In genomic region chrX:53435997-53436396, GRCh38 we compare ENCODE assay signal across 8 cellular contexts. TPM values are rescaled to one million over a fixed set of nuclear protein-coding genes. Genes with fewer than 3 reads are reported as not detected.
DNase-seq lines count a peak whose midpoint lies in the region; ATAC-seq and FAIRE-seq lines count a peak whose summit lies in the region.

No MANE protein-coding gene starts in this region.

- FAIRE-seq in colon (lab: Jason Lieb, UNC): peak; percentile 85

- POLR2A ChIA-PET in activated CD4-positive, alpha-beta T cell treated with anti-CD3 and anti-CD28 coated beads for 36 hours (lab: Charles Lee): interaction anchor here (1.3 kb wide), 1 partner anchor 250 kb away, joined by 3 read pairs; the partner anchor contains the start of gene HUWE1

- peaks cover 35% of the 10 kb centered on the region for H3K4me1 Mint-ChIP-seq in activated CD4-positive, alpha-beta T cell treated with anti-CD3 and anti-CD28 coated beads for 36 hours
- peaks cover 10% of the 10 kb centered on the region for H3K4me1 Mint-ChIP-seq in memory B cell
- peaks cover 53% of the 10 kb centered on the region for H3K4me1 Mint-ChIP-seq in stimulated activated naive CD8-positive, alpha-beta T cell treated with anti-CD3 and anti-CD28 coated beads, Interleukin-15, amount 100 ng/mL, for 72 hours

- CTCF ChIA-PET in activated CD4-positive, alpha-beta T cell treated with anti-CD3 and anti-CD28 coated beads for 36 hours (lab: Charles Lee): interaction anchor here (0.8 to 2.4 kb wide), 9 partner anchors 10 to 248 kb away, joined by 3 to 14 read pairs (median 3); partner anchors contain the start of genes RIBC1 and SMC1A

- peaks cover 5% of the 10 kb centered on the region for H3K27me3 Mint-ChIP-seq in activated CD4-positive, alpha-beta T cell treated with anti-CD3 and anti-CD28 coated beads for 36 hours
- H3K27me3 Mint-ChIP-seq in memory B cell: peaks cover 2% of the 10 kb centered on the region
- H3K27me3 Mint-ChIP-seq in stimulated activated naive CD8-positive, alpha-beta T cell treated with anti-CD3 and anti-CD28 coated beads, Interleukin-15, amount 100 ng/mL, for 72 hours: peaks cover 8% of the 10 kb centered on the region

- no peaks in the 10 kb centered on the region for H3K9me3 Mint-ChIP-seq in activated CD4-positive, alpha-beta T cell treated with anti-CD3 and anti-CD28 coated beads for 36 hours (ENCODE audit: low read depth)
- no peaks in the 10 kb centered on the region for H3K9me3 Mint-ChIP-seq in memory B cell
- no peaks in the 10 kb centered on the region for H3K9me3 Mint-ChIP-seq in stimulated activated naive CD8-positive, alpha-beta T cell treated with anti-CD3 and anti-CD28 coated beads, Interleukin-15, amount 100 ng/mL, for 72 hours

- ATAC-seq in GM18868 (IDR thresholded peaks at IDR 0.05; ENCODE audit: unreplicated experiment): peak; percentile 67
- ATAC-seq in HG03196 (IDR thresholded peaks at IDR 0.05; ENCODE audit: unreplicated experiment): peak; percentile 55
- peak; percentile 66 for ATAC-seq in activated CD4-positive, alpha-beta T cell treated with anti-CD3 and anti-CD28 coated beads for 36 hours
- peak; percentile 65 for ATAC-seq in memory B cell (ENCODE audit: low read depth)
- peak; percentile 79 for ATAC-seq in stimulated activated naive CD8-positive, alpha-beta T cell treated with anti-CD3 and anti-CD28 coated beads, Interleukin-15, amount 100 ng/mL, for 72 hours

- H3K4me3 Mint-ChIP-seq in activated CD4-positive, alpha-beta T cell treated with anti-CD3 and anti-CD28 coated beads for 36 hours: no peak overlapping the region
- H3K4me3 Mint-ChIP-seq in memory B cell: no peak overlapping the region
- peak overlapping the region in 1 of 2 donors; percentile 26 for H3K4me3 Mint-ChIP-seq in stimulated activated naive CD8-positive, alpha-beta T cell treated with anti-CD3 and anti-CD28 coated beads, Interleukin-15, amount 100 ng/mL, for 72 hours

- intact Hi-C loops in activated CD4-positive, alpha-beta T cell treated with anti-CD3 and anti-CD28 coated beads for 36 hours (cut with DNase I, micrococcal nuclease): loop anchor here (2.0 kb wide), 1 partner anchor 119 kb away; no protein-coding TSS in a partner anchor

- H3K36me3 Mint-ChIP-seq in activated CD4-positive, alpha-beta T cell treated with anti-CD3 and anti-CD28 coated beads for 36 hours (ENCODE audit: low read depth): peaks cover 5% of the 10 kb centered on the region
- H3K36me3 Mint-ChIP-seq in memory B cell: peaks cover 2% of the 10 kb centered on the region

- no peak overlapping the region for H3K27ac Mint-ChIP-seq in activated CD4-positive, alpha-beta T cell treated with anti-CD3 and anti-CD28 coated beads for 36 hours
- H3K27ac Mint-ChIP-seq in memory B cell: no peak overlapping the region
- H3K27ac Mint-ChIP-seq in stimulated activated naive CD8-positive, alpha-beta T cell treated with anti-CD3 and anti-CD28 coated beads, Interleukin-15, amount 100 ng/mL, for 72 hours: no peak overlapping the region

- DNase-seq in AG20443 (ENCODE audit: low spot score) (peak; percentile 56), NCI-H510A (lab: John Stamatoyannopoulos, UW) (peak; percentile 31), memory B cell (ENCODE audit: low spot score in 2 of 2) (peak; percentile 49 to 66)
- peak; percentile 76 for DNase-seq in activated CD4-positive, alpha-beta T cell treated with anti-CD3 and anti-CD28 coated beads for 36 hours
- peak; percentile 54 to 62 for DNase-seq in stimulated activated naive CD8-positive, alpha-beta T cell treated with anti-CD3 and anti-CD28 coated beads, Interleukin-15, amount 100 ng/mL, for 72 hours

RNA-seq across cellular contexts. Expression of gene HSD17B10, which starts 1.8 kb away (rescaled TPM):
- 10 to 100 TPM; 89.0 to 92.7 TPM for total RNA-seq in activated CD4-positive, alpha-beta T cell treated with anti-CD3 and anti-CD28 coated beads for 36 hours

RNA-seq across cellular contexts. Expression of gene RIBC1, which starts 13.3 kb away (rescaled TPM):
- under 1 TPM; 0.46 to 0.95 TPM for total RNA-seq in activated CD4-positive, alpha-beta T cell treated with anti-CD3 and anti-CD28 coated beads for 36 hours

RNA-seq across cellular contexts. Expression of gene SMC1A, which starts 13.5 kb away (rescaled TPM):
- total RNA-seq in activated CD4-positive, alpha-beta T cell treated with anti-CD3 and anti-CD28 coated beads for 36 hours: 100 to 1,000 TPM; 155 to 190 TPM

Comparison
In these comparisons a context has a peak if more than half of its experiments do, and no peak if none do; other contexts are left out.
1. Peak in every context shown above with its lines: DNase-seq and ATAC-seq.